Comparison of ENCODE assay signal across 8 cellular contexts in genomic region chr1:2204384-2205190, GRCh38. TPM values are rescaled to one million over a fixed set of nuclear protein-coding genes. Genes with fewer than 3 reads are reported as not detected.
DNase-seq lines count a peak whose midpoint lies in the region; ATAC-seq, FAIRE-seq and TF ChIP-seq lines count a peak whose summit lies in the region.

No MANE protein-coding gene starts in this region.

- H3K4me3 ChIP-seq in BJ (ENCODE audit: low read depth, low read length) (peak overlapping the region; percentile 55), astrocyte of the cerebellum (ENCODE audit: low read depth, low read length) (peak overlapping the region; percentile 38)

- in situ Hi-C loops in astrocyte of the cerebellum (cut with HindIII; ENCODE audit: low sequenced_read_pairs) = no loop called here

- H3K36me3 ChIP-seq in BJ (ENCODE audit: control insufficient read depth, insufficient read depth, low read length) = peaks cover 1% of the 10 kb centered on the region; the same call in 1 of the 2 replicates

- POLR2A ChIA-PET in BJ (lab: Charles Lee) = interaction anchor here (0.6 to 1.3 kb wide), 2 partner anchors 10 to 11 kb away, joined by 4 read pairs; partner anchors contain the start of gene FAAP20

- no peak for TF ChIP-seq POLR2A in GM12891 (IDR thresholded peaks at IDR 0.05; ENCODE audit: low read depth, low read length)

- CTCF ChIA-PET in BJ (lab: Yijun Ruan, JAX) = interaction anchor here (0.9 to 3.6 kb wide), 3 partner anchors 9 to 177 kb away, joined by 4 to 18 read pairs (median 11); partner anchors contain the start of gene FAAP20

- ATAC-seq in GM18861 (IDR thresholded peaks at IDR 0.05; ENCODE audit: unreplicated experiment) (no peak), HG03571 (IDR thresholded peaks at IDR 0.05; ENCODE audit: unreplicated experiment) (no peak)

- no peak for FAIRE-seq in GM12891 (lab: Jason Lieb, UNC)

- H3K27me3 ChIP-seq in BJ (ENCODE audit: control insufficient read depth, insufficient read depth, low read length) = no peaks in the 10 kb centered on the region

- no peak for DNase-seq in BJ (ENCODE audit: low read depth)
- DNase-seq in GM12891 (ENCODE audit: insufficient read length, low spot score) = peak; percentile 97
- peak; percentile 29 for DNase-seq in NCI-H2227 treated with DMSO at 0.1 percent for 48 hours (lab: John Stamatoyannopoulos, UW)
- DNase-seq in astrocyte of the cerebellum (ENCODE audit: low read depth) = no peak
- peak in 41 of 51 donors; percentile 41 to 96 (median 76) for DNase-seq in hypothalamus (lab: John Stamatoyannopoulos, UW)
- DNase-seq in retina = peak; percentile 85

- TF ChIP-seq CTCF in BJ (IDR thresholded peaks at IDR 0.05; ENCODE audit: insufficient read depth, low read depth, low read length) (no peak), astrocyte of the cerebellum (IDR thresholded peaks at IDR 0.05; ENCODE audit: low read depth, low read length, missing control alignments) (no peak)

TF ChIP-seq in GM12891, 5 proteins besides CTCF, POLR2A, EP300 and RAD21:
- TF ChIP-seq TAF1 (IDR thresholded peaks at IDR 0.05; ENCODE audit: low read depth, low read length) (no peak), SPI1 (IDR thresholded peaks at IDR 0.05; ENCODE audit: low read depth, low read length) (0 out of 2 replicates have a peak, but pooled peaks have one; percentile 2)

RNA-seq across cellular contexts. Expression of gene FAAP20, which starts 10.0 kb away (rescaled TPM):
- 11.9 and 18.7 TPM in 2 replicates for polyA plus RNA-seq in BJ (2011; rRNA removed)
- 4.3 and 4.8 TPM in 2 replicates for polyA minus RNA-seq in BJ (2011; rRNA and poly(A)+ RNA removed)
- 47.2 TPM for polyA plus RNA-seq in GM12891 (2012; ENCODE audit: low read depth, missing spikeins)

RNA-seq across cellular contexts. Expression of gene SKI, which starts 23.5 kb away (rescaled TPM):
- polyA plus RNA-seq in BJ (2011; rRNA removed) = 5.1 and 6.3 TPM in 2 replicates
- 6.2 and 10.7 TPM in 2 replicates for polyA minus RNA-seq in BJ (2011; rRNA and poly(A)+ RNA removed)
- polyA plus RNA-seq in GM12891 (2012; ENCODE audit: low read depth, missing spikeins) = 3.2 TPM

Comparison
In these comparisons a context has a peak if more than half of its experiments do, and no peak if none do; other contexts are left out.
1. DNase-seq: peak in GM12891 (single experiment), NCI-H2227 treated with DMSO at 0.1 percent for 48 hours (single experiment), hypothalamus (41 of 51) and retina (single experiment); none in BJ (single experiment) and astrocyte of the cerebellum (single experiment).